Comparison of ENCODE assay signal across 1 cellular context in genomic region chr3:42802876-42803799, GRCh38.
TF ChIP-seq lines count a peak whose summit lies in the region.

No MANE protein-coding gene starts in this region.

TF ChIP-seq in HepG2, 621 proteins besides CTCF, POLR2A, EP300 and RAD21 (continued from another document and continues in another):
- TF ChIP-seq REPIN1 (CRISPR knock-in tag; IDR thresholded peaks at IDR 0.05; ENCODE audit: borderline replicate concordance, low read depth): peak; percentile 55; the same call in 1 of the 2 replicates
- TF ChIP-seq PHF8 (CRISPR knock-in tag; IDR thresholded peaks at IDR 0.05): no peak
- no peak for TF ChIP-seq MTERF4 (CRISPR knock-in tag; IDR thresholded peaks at IDR 0.05)
- no peak for TF ChIP-seq EZH2 (conservative IDR thresholded peaks at IDR 0.05; ENCODE audit: low read depth, low read length)
- 0 out of 2 replicates have a peak, but pooled peaks have one; percentile 59 for TF ChIP-seq ZSCAN29 (CRISPR knock-in tag; conservative IDR thresholded peaks at IDR 0.05)
- no peak for TF ChIP-seq ZBTB4 (CRISPR knock-in tag; IDR thresholded peaks at IDR 0.05; ENCODE audit: borderline replicate concordance)
- TF ChIP-seq YY1 (IDR thresholded peaks at IDR 0.05; ENCODE audit: insufficient read depth, insufficient replicate concordance, low read depth, low read length): peak; percentile 88
- no peak for TF ChIP-seq HMG20B (CRISPR knock-in tag; conservative IDR thresholded peaks at IDR 0.05)
- TF ChIP-seq FOXP4 (CRISPR knock-in tag; IDR thresholded peaks at IDR 0.05): no peak
- 0 out of 2 replicates have a peak, but pooled peaks have one; percentile 16 for TF ChIP-seq ZNF510 (CRISPR knock-in tag; IDR thresholded peaks at IDR 0.05; ENCODE audit: low read depth)
- no peak for TF ChIP-seq MZF1 (CRISPR knock-in tag; IDR thresholded peaks at IDR 0.05; ENCODE audit: borderline replicate concordance)
- TF ChIP-seq SETDB1 (CRISPR knock-in tag; IDR thresholded peaks at IDR 0.05; ENCODE audit: borderline replicate concordance): no peak
- TF ChIP-seq ZNF569 (CRISPR knock-in tag; IDR thresholded peaks at IDR 0.05; ENCODE audit: borderline replicate concordance): no peak
- no peak for TF ChIP-seq ZBTB7A (CRISPR knock-in tag; IDR thresholded peaks at IDR 0.05)
- no peak for TF ChIP-seq ZNF468 (CRISPR knock-in tag; IDR thresholded peaks at IDR 0.05)
- no peak for TF ChIP-seq ZNF772 (CRISPR knock-in tag; IDR thresholded peaks at IDR 0.05)
- no peak for TF ChIP-seq UBTF (CRISPR knock-in tag; IDR thresholded peaks at IDR 0.05)
- TF ChIP-seq ZBTB20 (CRISPR knock-in tag; IDR thresholded peaks at IDR 0.05; ENCODE audit: borderline replicate concordance, low read depth): peak; percentile 27; the same call in 1 of the 2 replicates
- peak; percentile 67; the same call in 1 of the 2 replicates for TF ChIP-seq ZNF766 (CRISPR knock-in tag; IDR thresholded peaks at IDR 0.05; ENCODE audit: borderline replicate concordance)
- no peak for TF ChIP-seq ZNF296 (CRISPR knock-in tag; conservative IDR thresholded peaks at IDR 0.05)
- no peak for TF ChIP-seq XBP1 (CRISPR knock-in tag; IDR thresholded peaks at IDR 0.05)
- no peak for TF ChIP-seq FOXC1 (CRISPR knock-in tag; IDR thresholded peaks at IDR 0.05; ENCODE audit: borderline replicate concordance)
- no peak for TF ChIP-seq ZNF484 (CRISPR knock-in tag; IDR thresholded peaks at IDR 0.05; ENCODE audit: borderline replicate concordance, low read depth)
- no peak; the same call in 1 of the 2 replicates for TF ChIP-seq GABPB1 (CRISPR knock-in tag; IDR thresholded peaks at IDR 0.05)
- no peak for TF ChIP-seq ZNF281 (CRISPR knock-in tag; IDR thresholded peaks at IDR 0.05; ENCODE audit: borderline replicate concordance)
- no peak for TF ChIP-seq E2F5 (CRISPR knock-in tag; conservative IDR thresholded peaks at IDR 0.05)
- no peak for TF ChIP-seq SMAD3 (CRISPR knock-in tag; IDR thresholded peaks at IDR 0.05)
- TF ChIP-seq ZNF24 (IDR thresholded peaks at IDR 0.05): no peak
- no peak for TF ChIP-seq ZNF10 (CRISPR knock-in tag; IDR thresholded peaks at IDR 0.05; ENCODE audit: borderline replicate concordance, low read depth)
- TF ChIP-seq ZNF251 (CRISPR knock-in tag; IDR thresholded peaks at IDR 0.05): no peak
- no peak for TF ChIP-seq TMF1 (CRISPR knock-in tag; IDR thresholded peaks at IDR 0.05; ENCODE audit: low read depth)
- TF ChIP-seq DMAP1 (CRISPR knock-in tag; IDR thresholded peaks at IDR 0.05): no peak
- no peak for TF ChIP-seq JUNB (CRISPR knock-in tag; IDR thresholded peaks at IDR 0.05; ENCODE audit: borderline replicate concordance)
- TF ChIP-seq AHDC1 (CRISPR knock-in tag; IDR thresholded peaks at IDR 0.05; ENCODE audit: borderline replicate concordance): no peak
- TF ChIP-seq TRIM22 (IDR thresholded peaks at IDR 0.05): no peak
- no peak for TF ChIP-seq GLI4 (CRISPR knock-in tag; IDR thresholded peaks at IDR 0.05; ENCODE audit: borderline replicate concordance)
